Comparison of ENCODE assay signal across 9 cellular contexts in genomic region chr13:63124863-63125262, GRCh38.
DNase-seq lines count a peak whose midpoint lies in the region; ATAC-seq and TF ChIP-seq lines count a peak whose summit lies in the region.
"Had no signal": no experiment of that assay in that cellular context is flagged by ENCODE, and none has a peak within 500 bp of the region (broad histone marks: within the 10 kb centered on the region; RNA-seq: fewer than 3 reads in every experiment).

No MANE protein-coding gene starts in this region.

- ATAC-seq in HG02981 (IDR thresholded peaks at IDR 0.05; ENCODE audit: unreplicated experiment) (no peak), GM19023 (IDR thresholded peaks at IDR 0.05; ENCODE audit: unreplicated experiment) (no peak)

- CTCF ChIA-PET in HEK293T (lab: Yijun Ruan, JAX) = no interaction called here

- POLR2A ChIA-PET in HEK293T (lab: Yijun Ruan, JAX) = no interaction called here

- TF ChIP-seq CTCF in AG10803 (conservative IDR thresholded peaks at IDR 0.05; ENCODE audit: low read length) = peak; percentile 55

- no peak overlapping the region for H3K4me3 ChIP-seq in AG10803 (ENCODE audit: low read length)
- H3K4me3 ChIP-seq: lung had no signal

- DNase-seq in AG10803 (ENCODE audit: low read depth) (peak; percentile 21), HT-29 (ENCODE audit: low spot score) (peak; percentile 63), SKM-1 treated with dmso at 0.1 percent for 144 hours (lab: John Stamatoyannopoulos, UW; ENCODE audit: unreplicated experiment) (peak; percentile 16), iris pigment epithelial cell (ENCODE audit: low read depth) (peak; percentile 39), HEK293T (ENCODE audit: extremely low spot score) (no peak)
- no peak for DNase-seq in activated CD8-positive, alpha-beta memory T cell treated with anti-CD3 and anti-CD28 coated beads for 24 hours

TF ChIP-seq in HEK293T, 16 proteins besides CTCF, POLR2A, EP300 and RAD21:
- TF ChIP-seq FOXA1 (IDR thresholded peaks at IDR 0.05) = no peak
- no peak for TF ChIP-seq FOXK2 (IDR thresholded peaks at IDR 0.05)
- TF ChIP-seq, protein P1, sequence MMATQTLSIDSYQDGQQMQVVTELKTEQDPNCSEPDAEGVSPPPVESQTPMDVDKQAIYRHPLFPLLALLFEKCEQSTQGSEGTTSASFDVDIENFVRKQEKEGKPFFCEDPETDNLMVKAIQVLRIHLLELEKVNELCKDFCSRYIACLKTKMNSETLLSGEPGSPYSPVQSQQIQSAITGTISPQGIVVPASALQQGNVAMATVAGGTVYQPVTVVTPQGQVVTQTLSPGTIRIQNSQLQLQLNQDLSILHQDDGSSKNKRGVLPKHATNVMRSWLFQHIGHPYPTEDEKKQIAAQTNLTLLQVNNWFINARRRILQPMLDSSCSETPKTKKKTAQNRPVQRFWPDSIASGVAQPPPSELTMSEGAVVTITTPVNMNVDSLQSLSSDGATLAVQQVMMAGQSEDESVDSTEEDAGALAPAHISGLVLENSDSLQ (IDR thresholded peaks at IDR 0.05) = no peak
- TF ChIP-seq ELF4 (IDR thresholded peaks at IDR 0.05) = no peak
- no peak for TF ChIP-seq CTBP1 (IDR thresholded peaks at IDR 0.05; ENCODE audit: borderline replicate concordance)
- no peak for TF ChIP-seq SP1 (IDR thresholded peaks at IDR 0.05)
- no peak for TF ChIP-seq TARDBP (IDR thresholded peaks at IDR 0.05)
- no peak for TF ChIP-seq HDGF (IDR thresholded peaks at IDR 0.05; ENCODE audit: borderline replicate concordance)
- TF ChIP-seq FOXM1 (IDR thresholded peaks at IDR 0.05; ENCODE audit: borderline replicate concordance) = no peak
- no peak for TF ChIP-seq LEF1 (IDR thresholded peaks at IDR 0.05; ENCODE audit: borderline replicate concordance)
- TF ChIP-seq BHLHE40 (IDR thresholded peaks at IDR 0.05; ENCODE audit: borderline replicate concordance) = no peak

Comparison
In these comparisons a context has a peak if more than half of its experiments do, and no peak if none do; other contexts are left out.
1. DNase-seq: peak in AG10803 (single experiment), HT-29 (single experiment), SKM-1 treated with dmso at 0.1 percent for 144 hours (single experiment) and iris pigment epithelial cell (single experiment); none in HEK293T (single experiment) and activated CD8-positive, alpha-beta memory T cell treated with anti-CD3 and anti-CD28 coated beads for 24 hours (single experiment).